15 cellular contexts compared by ENCODE assay signal in genomic region chr5:173916233-173916632, GRCh38. TPM values are rescaled to one million over a fixed set of nuclear protein-coding genes. Genes with fewer than 3 reads are reported as not detected.
DNase-seq lines count a peak whose midpoint lies in the region; ATAC-seq and TF ChIP-seq lines count a peak whose summit lies in the region.
"Had no signal": no experiment of that assay in that cellular context is flagged by ENCODE, and none has a peak within 500 bp of the region (broad histone marks: within the 10 kb centered on the region; RNA-seq: fewer than 3 reads in every experiment).

No MANE protein-coding gene starts in this region.

- TF ChIP-seq CTCF in GM23338 (conservative IDR thresholded peaks at IDR 0.05; ENCODE audit: low read depth in 2 of 2) = no peak

- H2AFZ ChIP-seq in GM23338 = no peak overlapping the region

- H3K27me3 ChIP-seq in BLaER1 = no peaks in the 10 kb centered on the region
- no peaks in the 10 kb centered on the region for H3K27me3 ChIP-seq in GM23338 (ENCODE audit: insufficient read depth)
- H3K27me3 ChIP-seq: BE2C, gastroesophageal sphincter had no signal

- DNase-seq in GM23338 (ENCODE audit: low spot score) (peak; percentile 75), SK-N-MC (ENCODE audit: low read depth, low spot score) (peak; percentile 87), iPS-NIHi11 (ENCODE audit: low spot score) (peak; percentile 22), NCI-H2196 (lab: John Stamatoyannopoulos, UW; ENCODE audit: unreplicated experiment) (no peak)
- no peak for DNase-seq in effector CD8-positive, alpha-beta T cell (lab: John Stamatoyannopoulos, UW)
- DNase-seq: activated naive CD8-positive, alpha-beta T cell treated with anti-CD3 and anti-CD28 coated beads, Interleukin-2, amount 10 ng/mL, durations not matched to agents 7 days and 5 days; activated T-cell treated with anti-CD3 and anti-CD28 coated beads for 4 hours; BE2C; DMS79 treated with DMSO at 0.1 percent for 48 hours; MV-4-11; PC-3 had no signal

- peaks cover 2% of the 10 kb centered on the region for H3K27me3 Mint-ChIP-seq in GM23338 (ENCODE audit: insufficient read depth, low read depth, poor library complexity)
- H3K27me3 Mint-ChIP-seq: activated naive CD8-positive, alpha-beta T cell treated with anti-CD3 and anti-CD28 coated beads, Interleukin-2, amount 10 ng/mL, durations not matched to agents 7 days and 5 days had no signal

- H3K9ac ChIP-seq in BLaER1 = no peak overlapping the region
- peak overlapping the region; percentile 52 for H3K9ac ChIP-seq in SK-N-MC (ENCODE audit: insufficient read length)

- H3K9me2 ChIP-seq in GM23338 (ENCODE audit: insufficient read depth) = no peaks in the 10 kb centered on the region

- H3K27ac Mint-ChIP-seq in GM23338 = no peak overlapping the region; the same call in none of the 2 replicates
- H3K27ac Mint-ChIP-seq: activated naive CD8-positive, alpha-beta T cell treated with anti-CD3 and anti-CD28 coated beads, Interleukin-2, amount 10 ng/mL, durations not matched to agents 7 days and 5 days had no signal

- H3K4me1 ChIP-seq in BLaER1 (peaks cover 55% of the 10 kb centered on the region), GM23338 (ENCODE audit: insufficient read depth) (peaks cover 55% of the 10 kb centered on the region)

- H3K9me3 ChIP-seq in BLaER1 = no peaks in the 10 kb centered on the region
- H3K9me3 ChIP-seq in SK-N-MC (ENCODE audit: low read depth, low read length) = no peaks in the 10 kb centered on the region
- H3K9me3 ChIP-seq: BE2C, gastroesophageal sphincter had no signal

- H3K4me3 Mint-ChIP-seq in GM23338 = peak overlapping the region; percentile 47
- H3K4me3 Mint-ChIP-seq: activated naive CD8-positive, alpha-beta T cell treated with anti-CD3 and anti-CD28 coated beads, Interleukin-2, amount 10 ng/mL, durations not matched to agents 7 days and 5 days had no signal

- no peaks in the 10 kb centered on the region for H3K9me3 Mint-ChIP-seq in GM23338
- H3K9me3 Mint-ChIP-seq: activated naive CD8-positive, alpha-beta T cell treated with anti-CD3 and anti-CD28 coated beads, Interleukin-2, amount 10 ng/mL, durations not matched to agents 7 days and 5 days had no signal

- no peaks in the 10 kb centered on the region for H3K36me3 ChIP-seq in BLaER1
- no peaks in the 10 kb centered on the region for H3K36me3 ChIP-seq in GM23338 (ENCODE audit: insufficient read depth)
- peaks cover 6% of the 10 kb centered on the region; the same call in 1 of the 2 replicates for H3K36me3 ChIP-seq in SK-N-MC (ENCODE audit: insufficient read depth, low read length)

- H3K4me3 ChIP-seq in BLaER1 = no peak overlapping the region
- H3K4me3 ChIP-seq in GM23338 = peak overlapping the region; percentile 0; the same call in 1 of the 2 replicates
- peak overlapping the region; percentile 74 for H3K4me3 ChIP-seq in SK-N-MC
- H3K4me3 ChIP-seq: gastroesophageal sphincter had no signal

- H3K27ac ChIP-seq in BLaER1 (no peak overlapping the region), GM23338 (ENCODE audit: low read depth) (peak overlapping the region; percentile 73), SK-N-MC (peak overlapping the region; percentile 98)

- H3K79me2 ChIP-seq in GM23338 (replicated peaks; ENCODE audit: insufficient read depth) = peaks cover 12% of the 10 kb centered on the region; the same call in 1 of the 2 replicates

- no peaks in the 10 kb centered on the region for H4K20me1 ChIP-seq in BLaER1
- H4K20me1 ChIP-seq in GM23338 (replicated peaks; ENCODE audit: insufficient read depth) = no peaks in the 10 kb centered on the region

- ATAC-seq in GM23338 (peak; percentile 9; the same call in 2 of the 3 replicates), HG02678 (IDR thresholded peaks at IDR 0.05; ENCODE audit: unreplicated experiment) (no peak), GM19452 (IDR thresholded peaks at IDR 0.05; ENCODE audit: unreplicated experiment) (no peak)
- ATAC-seq: gastroesophageal sphincter, PC-3 had no signal

- peak overlapping the region; percentile 52 for H3K4me2 ChIP-seq in BLaER1
- peak overlapping the region; percentile 69 for H3K4me2 ChIP-seq in GM23338

- peaks cover 4% of the 10 kb centered on the region; the same call in 1 of the 3 replicates for H3K36me3 Mint-ChIP-seq in GM23338 (ENCODE audit: low read depth)

- peaks cover 41% of the 10 kb centered on the region for H3K4me1 Mint-ChIP-seq in GM23338

- no peaks in the 10 kb centered on the region for H3F3A ChIP-seq in GM23338 (replicated peaks; ENCODE audit: low read depth)

TF ChIP-seq in GM23338, 12 proteins besides CTCF, POLR2A, EP300 and RAD21:
- TF ChIP-seq JUNB (IDR thresholded peaks at IDR 0.05; ENCODE audit: unreplicated experiment) (no peak), NANOG (IDR thresholded peaks at IDR 0.05; ENCODE audit: borderline replicate concordance) (peak; percentile 97)

RNA-seq across cellular contexts. Expression of gene CPEB4, which starts 28.1 kb away (rescaled TPM):
- 7.3 and 10.2 TPM in 2 replicates for total RNA-seq in GM23338 (2014; rRNA removed; shearing (Covaris generic))
- polyA plus RNA-seq in GM23338 (2016; fragmentation: Nextera tagmentation; extraction: Ambion mirVana) = 4.7 and 5.9 TPM in 2 replicates

Comparison
In these comparisons a context has a peak if more than half of its experiments do, and no peak if none do; other contexts are left out.
1. DNase-seq: peak in GM23338 (single experiment), SK-N-MC (single experiment) and iPS-NIHi11 (single experiment); none in NCI-H2196 (single experiment) and effector CD8-positive, alpha-beta T cell (single experiment).